ENCODE assay signal across 1 cellular context in the genomic region with DNA sequence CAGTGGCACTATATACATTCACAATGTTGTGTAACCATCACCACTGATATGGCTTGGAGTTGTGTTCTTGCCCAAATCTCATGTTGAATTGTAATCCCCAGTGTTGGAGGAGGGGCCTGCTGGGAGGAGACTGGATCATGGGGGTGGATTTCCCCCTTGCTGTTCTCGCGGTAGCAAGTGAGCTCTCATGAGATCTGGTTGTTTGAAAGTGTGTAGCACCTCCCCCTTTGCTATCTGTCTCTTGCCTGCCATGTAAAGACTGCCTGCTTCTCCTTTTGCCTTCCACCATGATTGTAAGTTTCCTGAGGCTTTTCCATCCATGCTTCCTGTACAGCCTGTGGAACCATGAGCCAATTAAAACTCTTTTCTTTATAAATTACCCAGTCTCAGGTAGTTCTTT. TPM values are rescaled to one million over a fixed set of nuclear protein-coding genes. Genes with fewer than 3 reads are reported as not detected.
"Had no signal": no experiment of that assay in that cellular context is flagged by ENCODE, and none has a peak within 500 bp of the region (broad histone marks: within the 10 kb centered on the region; RNA-seq: fewer than 3 reads in every experiment).

No MANE protein-coding gene starts in this region.

RNA-seq across cellular contexts. Expression of a gene that starts 17.1 kb away (rescaled TPM):
- total RNA-seq: G401 had no signal
